Comparison of ENCODE assay signal across 11 cellular contexts in genomic region chr15:58146734-58147133, GRCh38. TPM values are rescaled to one million over a fixed set of nuclear protein-coding genes. Genes with fewer than 3 reads are reported as not detected.
DNase-seq lines count a peak whose midpoint lies in the region; ATAC-seq and TF ChIP-seq lines count a peak whose summit lies in the region.
"Had no signal": no experiment of that assay in that cellular context is flagged by ENCODE, and none has a peak within 500 bp of the region (broad histone marks: within the 10 kb centered on the region; RNA-seq: fewer than 3 reads in every experiment).

No MANE protein-coding gene starts in this region.

- H2AFZ ChIP-seq in ACC112 (ENCODE audit: low read length, unreplicated experiment): no peak overlapping the region

- DNase-seq in HT1080 (ENCODE audit: low read depth) (peak; percentile 61), adipocyte (ENCODE audit: low read depth) (peak; percentile 54), right lobe of liver (peak in 1 of 3 donors; percentile 57), NCI-H128 (lab: John Stamatoyannopoulos, UW; ENCODE audit: unreplicated experiment) (no peak), NCI-H446 (lab: John Stamatoyannopoulos, UW) (no peak)
- no peak for DNase-seq in activated CD4-positive, alpha-beta T cell treated with anti-CD3 and anti-CD28 coated beads for 36 hours
- DNase-seq in stimulated activated CD4-positive, alpha-beta T cell treated with anti-CD3 and anti-CD28 coated beads, Interleukin-2, amount 100 ng/mL, for 24 hours: no peak
- DNase-seq: activated CD4-positive, alpha-beta T cell treated with anti-CD3 and anti-CD28 coated beads, Interleukin-2, amount 50 U/mL, for 4 hours had no signal

- POLR2A ChIA-PET in activated CD4-positive, alpha-beta T cell treated with anti-CD3 and anti-CD28 coated beads for 36 hours (lab: Charles Lee): no interaction called here

- no peaks in the 10 kb centered on the region for H3K36me3 Mint-ChIP-seq in activated CD4-positive, alpha-beta T cell treated with anti-CD3 and anti-CD28 coated beads for 36 hours (ENCODE audit: low read depth)

- H3K27me3 ChIP-seq in ACC112 (ENCODE audit: insufficient read depth, low read length): no peaks in the 10 kb centered on the region
- no peaks in the 10 kb centered on the region for H3K27me3 ChIP-seq in adipocyte (replicated peaks; ENCODE audit: control insufficient read depth, insufficient read depth, low read length)
- no peaks in the 10 kb centered on the region for H3K27me3 ChIP-seq in right lobe of liver
- H3K27me3 ChIP-seq: esophagus muscularis mucosa had no signal

- H3K9ac ChIP-seq in adipocyte (ENCODE audit: low read length): no peak overlapping the region

- H3K4me3 Mint-ChIP-seq in activated CD4-positive, alpha-beta T cell treated with anti-CD3 and anti-CD28 coated beads for 36 hours: no peak overlapping the region
- H3K4me3 Mint-ChIP-seq: stimulated activated naive CD8-positive, alpha-beta T cell treated with anti-CD3 and anti-CD28 coated beads, Interleukin-15, Interleukin-2, amounts not matched to agents 100 ng/mL and 50 ng/mL, for 24 hours had no signal

- no peak overlapping the region for H3K27ac Mint-ChIP-seq in activated CD4-positive, alpha-beta T cell treated with anti-CD3 and anti-CD28 coated beads for 36 hours

- TF ChIP-seq POLR2A in right lobe of liver (IDR thresholded peaks at IDR 0.05): peak; percentile 66

- CTCF ChIA-PET in activated CD4-positive, alpha-beta T cell treated with anti-CD3 and anti-CD28 coated beads for 36 hours (lab: Charles Lee): interaction anchor here (0.7 kb wide), 2 partner anchors 523 to 1385 kb away, joined by 3 read pairs; no protein-coding TSS in a partner anchor

- no peaks in the 10 kb centered on the region for H3K79me2 ChIP-seq in ACC112 (ENCODE audit: control insufficient read depth, insufficient read depth, low read length, unreplicated experiment)

- H3K27me3 Mint-ChIP-seq in activated CD4-positive, alpha-beta T cell treated with anti-CD3 and anti-CD28 coated beads for 36 hours: peaks cover 10% of the 10 kb centered on the region

- no peaks in the 10 kb centered on the region for H3K9me3 Mint-ChIP-seq in activated CD4-positive, alpha-beta T cell treated with anti-CD3 and anti-CD28 coated beads for 36 hours (ENCODE audit: low read depth)
- H3K9me3 Mint-ChIP-seq: stimulated activated naive CD8-positive, alpha-beta T cell treated with anti-CD3 and anti-CD28 coated beads, Interleukin-15, Interleukin-2, amounts not matched to agents 100 ng/mL and 50 ng/mL, for 24 hours had no signal

- WGBS in right lobe of liver (ENCODE audit: insufficient coverage, low coverage, low lambda C conversion rate, missing lambda C conversion rate): 20% methylated on average over 5 of the region's 7 CpGs

- H3K36me3 ChIP-seq in ACC112 (ENCODE audit: insufficient read depth, low read length) (no peaks in the 10 kb centered on the region), adipocyte (ENCODE audit: control insufficient read depth, insufficient read depth, low read length, severe bottlenecking) (no peaks in the 10 kb centered on the region), right lobe of liver (peaks cover 0 to 10% (median 0%) of the 10 kb centered on the region in 4 donors)
- H3K36me3 ChIP-seq: esophagus muscularis mucosa had no signal

- H3K9me3 ChIP-seq in adipocyte (ENCODE audit: control insufficient read depth, low read length): no peaks in the 10 kb centered on the region
- peaks cover 0 to 1% (median 0%) of the 10 kb centered on the region in 4 donors for H3K9me3 ChIP-seq in right lobe of liver
- H3K9me3 ChIP-seq: esophagus muscularis mucosa had no signal

- TF ChIP-seq CTCF in right lobe of liver (IDR thresholded peaks at IDR 0.05): no peak

- intact Hi-C loops in right lobe of liver (cut with DNase I): no loop called here
- intact Hi-C loops in activated CD4-positive, alpha-beta T cell treated with anti-CD3 and anti-CD28 coated beads for 36 hours (cut with DNase I, micrococcal nuclease): no loop called here

- H3K4me1 ChIP-seq in ACC112 (ENCODE audit: control insufficient read depth, insufficient read depth, low read length, unreplicated experiment) (peaks cover 24% of the 10 kb centered on the region), adipocyte (ENCODE audit: control insufficient read depth, insufficient read depth, low read length) (peaks cover 32% of the 10 kb centered on the region), right lobe of liver (peaks cover 0 to 67% (median 23%) of the 10 kb centered on the region in 4 donors)
- H3K4me1 ChIP-seq: esophagus muscularis mucosa had no signal

- H3K27ac ChIP-seq in ACC112 (ENCODE audit: low read depth, low read length) (peak overlapping the region; percentile 47; the same call in 1 of the 2 replicates), right lobe of liver (peak overlapping the region; percentile 52 to 65 (median 52))
- H3K27ac ChIP-seq: esophagus muscularis mucosa had no signal

- H3K4me3 ChIP-seq in ACC112 (ENCODE audit: low read depth, low read length) (no peak overlapping the region), adipocyte (ENCODE audit: low read length) (no peak overlapping the region), right lobe of liver (no peak overlapping the region)
- H3K4me3 ChIP-seq: esophagus muscularis mucosa had no signal

- H3K4me1 Mint-ChIP-seq in activated CD4-positive, alpha-beta T cell treated with anti-CD3 and anti-CD28 coated beads for 36 hours: no peaks in the 10 kb centered on the region

- peak; percentile 49 to 68 (median 63) for ATAC-seq in right lobe of liver
- ATAC-seq in activated CD4-positive, alpha-beta T cell treated with anti-CD3 and anti-CD28 coated beads for 36 hours: no peak

RNA-seq across cellular contexts. Expression of gene AQP9, which starts 8.6 kb away (rescaled TPM):
- not detected in 2 replicates for total RNA-seq in HT1080 (2014; rRNA removed; shearing (Covaris generic))
- polyA plus RNA-seq in HT1080 (2015; cell fraction: cytosol; rRNA removed): 0.08 TPM in 1 of 2 replicates, not detected in the other
- not detected in 2 replicates for polyA plus RNA-seq in HT1080 (2015; cell fraction: nucleus; rRNA removed)
- total RNA-seq in right lobe of liver: 100 to 1,000 TPM in 4 of 6 experiments, 10 to 100 TPM in 2; 72.9 to 350 (median 156) TPM
- under 1 TPM in 1 of 2 experiments, not detected in 1; 0.18 TPM for total RNA-seq in activated CD4-positive, alpha-beta T cell treated with anti-CD3 and anti-CD28 coated beads for 36 hours

Comparison
In these comparisons a context has a peak if more than half of its experiments do, and no peak if none do; other contexts are left out.
1. DNase-seq: peak in HT1080 (single experiment) and adipocyte (single experiment); none in activated CD4-positive, alpha-beta T cell treated with anti-CD3 and anti-CD28 coated beads for 36 hours (single experiment), NCI-H128 (single experiment), NCI-H446 (0 of 2) and stimulated activated CD4-positive, alpha-beta T cell treated with anti-CD3 and anti-CD28 coated beads, Interleukin-2, amount 100 ng/mL, for 24 hours (0 of 2).
2. RNA of gene AQP9, which starts 8.6 kb away (total RNA-seq): 72.9 to 350 TPM in right lobe of liver; 0.18 TPM in activated CD4-positive, alpha-beta T cell treated with anti-CD3 and anti-CD28 coated beads for 36 hours and not detected in HT1080; every median in the first group is over 10 times any median in the second.